Comparison of ENCODE assay signal across 11 cellular contexts in genomic region chr6:96611342-96611964, GRCh38. TPM values are rescaled to one million over a fixed set of nuclear protein-coding genes. Genes with fewer than 3 reads are reported as not detected.
A peak's percentile ranks its signal among the peaks of the same experiment; 100 is the strongest.
DNase-seq lines count a peak whose midpoint lies in the region; ATAC-seq and TF ChIP-seq lines count a peak whose summit lies in the region.
"Had no signal": no experiment of that assay in that cellular context is flagged by ENCODE, and none has a peak within 500 bp of the region (broad histone marks: within the 10 kb centered on the region; RNA-seq: fewer than 3 reads in every experiment).

No MANE protein-coding gene starts in this region.

- no peak overlapping the region for H2AFZ ChIP-seq in PC-3 (ENCODE audit: low read length)

- H4K20me1 ChIP-seq in PC-3 (ENCODE audit: low read length): no peaks in the 10 kb centered on the region

- no peak overlapping the region for H3K27ac ChIP-seq in PC-3 (ENCODE audit: low read length)

- no TSS peak for BruUV-seq in PC-3 (replicated peaks; lab: Mats Ljungman, UMichigan)

- ATAC-seq in GM18909 (IDR thresholded peaks at IDR 0.05; ENCODE audit: poor library complexity, unreplicated experiment) (peak; percentile 80), HG02571 (IDR thresholded peaks at IDR 0.05; ENCODE audit: unreplicated experiment) (peak; percentile 74), HG03442 (IDR thresholded peaks at IDR 0.05; ENCODE audit: unreplicated experiment) (peak; percentile 79), PC-3 (no peak)
- ATAC-seq: activated naive CD4-positive, alpha-beta T cell treated with anti-CD3 and anti-CD28 coated beads, Interleukin-2, amount 50 U/mL, for 72 hours had no signal

- no peaks in the 10 kb centered on the region for H3K4me1 ChIP-seq in PC-3 (ENCODE audit: insufficient read depth, low read length)

- TF ChIP-seq CTCF in PC-3 (conservative IDR thresholded peaks at IDR 0.05; ENCODE audit: low read depth, low read length): no peak

- no peak overlapping the region for H3K27ac Mint-ChIP-seq in activated T-cell treated with anti-CD3 and anti-CD28 coated beads, Interleukin-2, amount 50 U/mL, for 24 hours
- H3K27ac Mint-ChIP-seq: activated naive CD4-positive, alpha-beta T cell treated with anti-CD3 and anti-CD28 coated beads, Interleukin-2, amount 50 U/mL, for 72 hours had no signal

- CTCF ChIA-PET in PC-3 (lab: Charles Lee): no interaction called here

- no peaks in the 10 kb centered on the region for H3K4me1 Mint-ChIP-seq in activated T-cell treated with anti-CD3 and anti-CD28 coated beads, Interleukin-2, amount 50 U/mL, for 24 hours (ENCODE audit: low read depth)

- DNase-seq in germinal center (ENCODE audit: low spot score) (peak; percentile 8), NCI-H526 (lab: John Stamatoyannopoulos, UW) (no peak), PC-3 (no peak)
- no peak for DNase-seq in activated naive CD4-positive, alpha-beta T cell (lab: John Stamatoyannopoulos, UW)
- no peak for DNase-seq in activated T-cell treated with anti-CD3 and anti-CD28 coated beads, Interleukin-2, amount 50 U/mL, for 24 hours
- DNase-seq: DND-41, NCI-H774 had no signal

- H3F3A ChIP-seq in PC-3 (ENCODE audit: low read length, unreplicated experiment): no peaks in the 10 kb centered on the region

- H3K79me2 ChIP-seq in PC-3 (ENCODE audit: low read length): no peaks in the 10 kb centered on the region

- H3K9me2 ChIP-seq in PC-3 (replicated peaks; ENCODE audit: low read length): no peaks in the 10 kb centered on the region

- no peak overlapping the region for H3K4me3 Mint-ChIP-seq in activated T-cell treated with anti-CD3 and anti-CD28 coated beads, Interleukin-2, amount 50 U/mL, for 24 hours

- H3K9me3 ChIP-seq in PC-3 (ENCODE audit: low read length): no peaks in the 10 kb centered on the region

- no peak overlapping the region for H3K9ac ChIP-seq in PC-3 (ENCODE audit: low read length)

- no peaks in the 10 kb centered on the region for H3K9me3 Mint-ChIP-seq in activated T-cell treated with anti-CD3 and anti-CD28 coated beads, Interleukin-2, amount 50 U/mL, for 24 hours
- H3K9me3 Mint-ChIP-seq: activated naive CD4-positive, alpha-beta T cell treated with anti-CD3 and anti-CD28 coated beads, Interleukin-2, amount 50 U/mL, for 72 hours had no signal

- peaks cover 14% of the 10 kb centered on the region for H3K27me3 Mint-ChIP-seq in activated T-cell treated with anti-CD3 and anti-CD28 coated beads, Interleukin-2, amount 50 U/mL, for 24 hours

- intact Hi-C loops in PC-3 (cut with micrococcal nuclease): no loop called here

- H3K4me2 ChIP-seq in PC-3 (ENCODE audit: low read length): no peak overlapping the region

- no peaks in the 10 kb centered on the region for H3K36me3 Mint-ChIP-seq in activated T-cell treated with anti-CD3 and anti-CD28 coated beads, Interleukin-2, amount 50 U/mL, for 24 hours (ENCODE audit: low read depth)
- H3K36me3 Mint-ChIP-seq: activated naive CD4-positive, alpha-beta T cell treated with anti-CD3 and anti-CD28 coated beads, Interleukin-2, amount 50 U/mL, for 72 hours had no signal

- no peaks in the 10 kb centered on the region for H3K36me3 ChIP-seq in PC-3 (ENCODE audit: low read depth, low read length)

- POLR2A ChIA-PET in PC-3 (lab: Charles Lee; ENCODE audit: unreplicated experiment): no interaction called here

- H3K27me3 ChIP-seq in PC-3 (ENCODE audit: low read length): no peaks in the 10 kb centered on the region

- no peak overlapping the region for H3K4me3 ChIP-seq in PC-3 (ENCODE audit: low read length)

RNA-seq across cellular contexts. Expression of gene FHL5, which starts 48.5 kb away (rescaled TPM):
- total RNA-seq in PC-3 (2014; rRNA removed): not detected in 2 replicates
- total RNA-seq: activated naive CD4-positive, alpha-beta T cell treated with anti-CD3 and anti-CD28 coated beads, Interleukin-2, amount 50 U/mL, for 72 hours had no signal
